Comparison of ENCODE assay signal across 8 cellular contexts in genomic region chr19:35673121-35673804, GRCh38. TPM values are rescaled to one million over a fixed set of nuclear protein-coding genes. Genes with fewer than 3 reads are reported as not detected.
DNase-seq lines count a peak whose midpoint lies in the region; ATAC-seq and TF ChIP-seq lines count a peak whose summit lies in the region.

No MANE protein-coding gene starts in this region.

- intact Hi-C loops in testis (cut with DNase I; ENCODE audit: low total_unique reads): no loop called here

- DNase-seq in AG20443 (ENCODE audit: low spot score): peak; percentile 92
- DNase-seq in HT1080 (ENCODE audit: low read depth): peak; percentile 56
- DNase-seq in activated CD4-positive, alpha-beta T cell treated with anti-CD3 and anti-CD28 coated beads for 48 hours: peak; percentile 73
- peak; percentile 31 for DNase-seq in mucosa of gallbladder (ENCODE audit: low spot score)
- DNase-seq in testis: no peak
- DNase-seq in medulla oblongata (ENCODE audit: extremely low spot score): no peak

- no peak overlapping the region for H3K27ac ChIP-seq in ectodermal cell (ENCODE audit: insufficient read depth, low read depth, low read length, poor library complexity, severe bottlenecking)
- H3K27ac ChIP-seq in testis: no peak overlapping the region

- H3K9me3 ChIP-seq in ectodermal cell (ENCODE audit: control insufficient read depth, low read length): no peaks in the 10 kb centered on the region
- H3K9me3 ChIP-seq in testis: no peaks in the 10 kb centered on the region

- TF ChIP-seq CTCF in testis (IDR thresholded peaks at IDR 0.05): no peak

- ATAC-seq in GM18873 (IDR thresholded peaks at IDR 0.05; ENCODE audit: low FRiP score, unreplicated experiment): no peak

- H3K4me1 ChIP-seq in ectodermal cell (ENCODE audit: control insufficient read depth, insufficient read depth, low read length): no peaks in the 10 kb centered on the region
- peaks cover 4% of the 10 kb centered on the region for H3K4me1 ChIP-seq in testis

- WGBS in ectodermal cell, 2 experiments: 3 to 6% methylated on average over 38 to 39 of the region's 39 CpGs
- 3 to 7% methylated on average over 25 to 39 of the region's 39 CpGs for WGBS in testis, 2 donors

- H3K4me3 ChIP-seq in ectodermal cell (ENCODE audit: insufficient read depth, low read depth, low read length): peak overlapping the region; percentile 42
- peak overlapping the region; percentile 12 to 41 for H3K4me3 ChIP-seq in testis

- no peak for TF ChIP-seq POLR2A in testis (IDR thresholded peaks at IDR 0.05)

- H3K27me3 ChIP-seq in ectodermal cell (ENCODE audit: control insufficient read depth, insufficient read depth, low read length, poor library complexity, severe bottlenecking): peaks cover 40% of the 10 kb centered on the region
- no peaks in the 10 kb centered on the region for H3K27me3 ChIP-seq in testis

- H3K36me3 ChIP-seq in ectodermal cell (ENCODE audit: control insufficient read depth, insufficient read depth, low read length) (no peaks in the 10 kb centered on the region), testis (ENCODE audit: low read depth, missing control alignments) (no peaks in the 10 kb centered on the region)

RNA-seq across cellular contexts. Expression of gene UPK1A, which starts 6.9 kb away (rescaled TPM):
- total RNA-seq in HT1080 (2014; rRNA removed; shearing (Covaris generic)): not detected in 2 replicates
- polyA plus RNA-seq in HT1080 (2015; cell fraction: cytosol; rRNA removed): 0.06 TPM in 1 of 2 replicates, not detected in the other
- not detected in 2 replicates for polyA plus RNA-seq in HT1080 (2015; cell fraction: nucleus; rRNA removed)
- 0.50 TPM for polyA plus RNA-seq in ectodermal cell (2013, experiment 1 of 4)
- polyA plus RNA-seq in ectodermal cell (2013, experiment 2 of 4): 0.68 TPM
- polyA plus RNA-seq in ectodermal cell (2013, experiment 3 of 4): 0.21 TPM
- 0.73 TPM for polyA plus RNA-seq in ectodermal cell (2013, experiment 4 of 4)
- total RNA-seq in mucosa of gallbladder (0.89 TPM), testis (under 1 TPM; 0.37 to 0.47 TPM)
- polyA plus RNA-seq in testis (ENCODE audit: insufficient read depth, low read depth, low replicate concordance): 1.0 TPM

RNA-seq across cellular contexts. Expression of gene COX6B1, which starts 25.1 kb away (rescaled TPM):
- total RNA-seq in HT1080 (2014; rRNA removed; shearing (Covaris generic)): 551 and 688 TPM in 2 replicates
- polyA plus RNA-seq in HT1080 (2015; cell fraction: cytosol; rRNA removed): 298 and 348 TPM in 2 replicates
- polyA plus RNA-seq in HT1080 (2015; cell fraction: nucleus; rRNA removed): 136 and 154 TPM in 2 replicates
- 348 TPM for polyA plus RNA-seq in ectodermal cell (2013, experiment 1 of 4)
- polyA plus RNA-seq in ectodermal cell (2013, experiment 2 of 4): 360 TPM
- 474 TPM for polyA plus RNA-seq in ectodermal cell (2013, experiment 3 of 4)
- 531 TPM for polyA plus RNA-seq in ectodermal cell (2013, experiment 4 of 4)
- total RNA-seq in mucosa of gallbladder (459 TPM), testis (100 to 1,000 TPM; 198 to 262 TPM)
- 322 TPM for polyA plus RNA-seq in testis (ENCODE audit: insufficient read depth, low read depth, low replicate concordance)

RNA-seq across cellular contexts. Expression of gene ZBTB32, which starts 31.1 kb away (rescaled TPM):
- not detected in 2 replicates for total RNA-seq in HT1080 (2014; rRNA removed; shearing (Covaris generic))
- polyA plus RNA-seq in HT1080 (2015; cell fraction: cytosol; rRNA removed): not detected in 2 replicates
- not detected in 2 replicates for polyA plus RNA-seq in HT1080 (2015; cell fraction: nucleus; rRNA removed)
- not detected for polyA plus RNA-seq in ectodermal cell (2013, experiment 1 of 4)
- polyA plus RNA-seq in ectodermal cell (2013, experiment 2 of 4): not detected
- not detected for polyA plus RNA-seq in ectodermal cell (2013, experiment 3 of 4)
- polyA plus RNA-seq in ectodermal cell (2013, experiment 4 of 4): not detected
- 0.43 TPM for total RNA-seq in mucosa of gallbladder
- 10 to 100 TPM; 26.1 to 32.5 TPM for total RNA-seq in testis
- polyA plus RNA-seq in testis (ENCODE audit: insufficient read depth, low read depth, low replicate concordance): 125 TPM

RNA-seq across cellular contexts. Expression of gene ETV2, which starts 31.7 kb away (rescaled TPM):
- total RNA-seq in HT1080 (2014; rRNA removed; shearing (Covaris generic)): 0.50 and 2.5 TPM in 2 replicates
- 0.91 and 2.1 TPM in 2 replicates for polyA plus RNA-seq in HT1080 (2015; cell fraction: cytosol; rRNA removed)
- polyA plus RNA-seq in HT1080 (2015; cell fraction: nucleus; rRNA removed): 0.88 TPM in 1 of 2 replicates, not detected in the other
- polyA plus RNA-seq in ectodermal cell (2013, experiment 1 of 4): 3.3 TPM
- 2.9 TPM for polyA plus RNA-seq in ectodermal cell (2013, experiment 2 of 4)
- polyA plus RNA-seq in ectodermal cell (2013, experiment 3 of 4): 1.8 TPM
- 2.9 TPM for polyA plus RNA-seq in ectodermal cell (2013, experiment 4 of 4)
- total RNA-seq in mucosa of gallbladder (2.5 TPM), testis (10 to 100 TPM in 1 of 2 donors, 1 to 10 TPM in 1; 4.8 to 14.4 TPM)
- polyA plus RNA-seq in testis (ENCODE audit: insufficient read depth, low read depth, low replicate concordance): 27.2 TPM

RNA-seq across cellular contexts. Expression of gene RBM42, which starts 44.4 kb away (rescaled TPM):
- 71.9 and 93.9 TPM in 2 replicates for total RNA-seq in HT1080 (2014; rRNA removed; shearing (Covaris generic))
- 60.8 and 74.9 TPM in 2 replicates for polyA plus RNA-seq in HT1080 (2015; cell fraction: cytosol; rRNA removed)
- polyA plus RNA-seq in HT1080 (2015; cell fraction: nucleus; rRNA removed): 73.1 and 76.0 TPM in 2 replicates
- polyA plus RNA-seq in ectodermal cell (2013, experiment 1 of 4): 70.9 TPM
- polyA plus RNA-seq in ectodermal cell (2013, experiment 2 of 4): 68.9 TPM
- 69.1 TPM for polyA plus RNA-seq in ectodermal cell (2013, experiment 3 of 4)
- 69.5 TPM for polyA plus RNA-seq in ectodermal cell (2013, experiment 4 of 4)
- 78.3 TPM for total RNA-seq in mucosa of gallbladder
- total RNA-seq in testis: 100 to 1,000 TPM; 105 to 109 TPM
- 64.2 TPM for polyA plus RNA-seq in testis (ENCODE audit: insufficient read depth, low read depth, low replicate concordance)

Comparison
In these comparisons a context has a peak if more than half of its experiments do, and no peak if none do; other contexts are left out.
1. DNase-seq: peak in AG20443 (single experiment), HT1080 (single experiment), activated CD4-positive, alpha-beta T cell treated with anti-CD3 and anti-CD28 coated beads for 48 hours (single experiment) and mucosa of gallbladder (single experiment); none in testis (single experiment) and medulla oblongata (single experiment).
2. RNA of gene ZBTB32, which starts 31.1 kb away (total RNA-seq): 26.1 to 32.5 TPM in testis; 0.43 TPM in mucosa of gallbladder (single experiment) and not detected in HT1080; every median in the first group is over 10 times any median in the second.